In the genomic region with DNA sequence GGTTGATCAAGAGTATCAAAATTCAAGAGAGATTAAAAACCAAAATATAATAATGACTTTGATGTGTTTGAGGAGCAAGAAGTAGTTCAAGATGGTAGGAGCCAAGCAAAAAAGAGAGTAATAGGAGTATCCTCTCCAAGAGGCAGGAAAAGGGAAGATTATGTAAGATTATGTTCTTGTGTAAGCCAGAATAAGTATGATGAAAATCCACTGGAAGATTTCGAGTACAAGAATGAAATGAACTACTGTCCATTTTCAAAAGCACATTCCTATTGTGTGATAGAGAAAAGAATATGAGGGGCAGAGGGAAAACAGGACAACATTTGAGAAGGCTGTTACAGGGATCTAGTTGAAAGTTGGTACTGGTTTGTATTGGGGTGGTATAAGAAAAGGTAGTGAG, we compare ENCODE assay signal across 19 cellular contexts.
"Had no signal": no experiment of that assay in that cellular context is flagged by ENCODE, and none has a peak within 500 bp of the region (broad histone marks: within the 10 kb centered on the region; RNA-seq: fewer than 3 reads in every experiment).

No MANE protein-coding gene starts in this region.

- ATAC-seq: left colon; left ventricle myocardium superior; naive thymus-derived CD4-positive, alpha-beta T cell; psoas muscle; right lobe of liver; stimulated activated naive B cell treated with anti-CD40 and anti-IgM and Interleukin-4, amounts not matched to agents 10 μg/mL and 1 μg/mL and 100 μg/mL, for 72 hours; stimulated activated naive CD8-positive, alpha-beta T cell treated with anti-CD3 and anti-CD28 coated beads, Interleukin-15, amount 100 ng/mL, for 72 hours; upper lobe of right lung had no signal

- DNase-seq: cortex of kidney; dorsolateral prefrontal cortex; effector CD8-positive, alpha-beta T cell; foreskin melanocyte; head of caudate nucleus; left colon; left ventricle myocardium superior; naive thymus-derived CD4-positive, alpha-beta T cell; psoas muscle; retina; right lobe of liver; spleen; stimulated activated CD4-positive, alpha-beta T cell treated with anti-CD3 and anti-CD28 coated beads, Interleukin-15, amount 100 ng/mL, for 24 hours; stimulated activated CD4-positive, alpha-beta T cell treated with anti-CD3 and anti-CD28 coated beads, Interleukin-2, amount 100 ng/mL, for 24 hours; stimulated activated CD4-positive, alpha-beta T cell treated with anti-CD3 and anti-CD28 coated beads, Interleukin-4, amount 100 ng/mL, for 4 hours; stimulated activated naive B cell treated with anti-CD40 and anti-IgM and Interleukin-4, amounts not matched to agents 10 μg/mL and 1 μg/mL and 100 μg/mL, for 72 hours; stimulated activated naive CD8-positive, alpha-beta T cell treated with anti-CD3 and anti-CD28 coated beads, Interleukin-15, amount 100 ng/mL, for 72 hours; testis; upper lobe of right lung had no signal
